10 cellular contexts compared by ENCODE assay signal in genomic region chr14:37599527-37600368, GRCh38. TPM values are rescaled to one million over a fixed set of nuclear protein-coding genes. Genes with fewer than 3 reads are reported as not detected.
DNase-seq lines count a peak whose midpoint lies in the region; ATAC-seq and TF ChIP-seq lines count a peak whose summit lies in the region.
"Had no signal": no experiment of that assay in that cellular context is flagged by ENCODE, and none has a peak within 500 bp of the region (broad histone marks: within the 10 kb centered on the region; RNA-seq: fewer than 3 reads in every experiment).

No MANE protein-coding gene starts in this region.

- H3K9me3 ChIP-seq in aorta (ENCODE audit: control insufficient read depth, low read length): peaks cover 2% of the 10 kb centered on the region

- H3K4me3 Mint-ChIP-seq in activated T-helper 17 cell treated with anti-CD3 and anti-CD28 coated beads, Interleukin-2, amount 50 U/mL, for 72 hours: peak overlapping the region; percentile 12
- H3K4me3 Mint-ChIP-seq in mesothelial cell of epicardium: peak overlapping the region; percentile 70

- no peaks in the 10 kb centered on the region for H3K4me1 ChIP-seq in aorta (ENCODE audit: control insufficient read depth in 1 of 2, insufficient read depth in 2 of 2, low read length in 2 of 2)

- peaks cover 44% of the 10 kb centered on the region for H3K27me3 Mint-ChIP-seq in activated T-helper 17 cell treated with anti-CD3 and anti-CD28 coated beads, Interleukin-2, amount 50 U/mL, for 72 hours
- H3K27me3 Mint-ChIP-seq in mesothelial cell of epicardium (ENCODE audit: low read depth): peaks cover 93% of the 10 kb centered on the region

- H3K4me3 ChIP-seq in AG10803 (ENCODE audit: low read length) (0 out of 2 replicates have a peak overlapping the region, but pooled peaks have one; percentile 20), aorta (ENCODE audit: low read length in 2 of 2) (no peak overlapping the region)

- H3K36me3 Mint-ChIP-seq in activated T-helper 17 cell treated with anti-CD3 and anti-CD28 coated beads, Interleukin-2, amount 50 U/mL, for 72 hours (ENCODE audit: low read depth): peaks cover 18% of the 10 kb centered on the region
- no peaks in the 10 kb centered on the region for H3K36me3 Mint-ChIP-seq in mesothelial cell of epicardium

- peaks cover 4% of the 10 kb centered on the region for H3K4me1 Mint-ChIP-seq in activated T-helper 17 cell treated with anti-CD3 and anti-CD28 coated beads, Interleukin-2, amount 50 U/mL, for 72 hours
- H3K4me1 Mint-ChIP-seq in mesothelial cell of epicardium: peaks cover 26% of the 10 kb centered on the region

- TF ChIP-seq CTCF in AG10803 (conservative IDR thresholded peaks at IDR 0.05; ENCODE audit: low read length) (no peak), mesothelial cell of epicardium (IDR thresholded peaks at IDR 0.05; ENCODE audit: unreplicated experiment) (no peak)

- no peak for DNase-seq in AG10803 (ENCODE audit: low read depth)
- peak; percentile 3 for DNase-seq in LoVo (ENCODE audit: low spot score)
- no peak for DNase-seq in mesothelial cell of epicardium (ENCODE audit: low spot score in 2 of 2, unreplicated experiment in 2 of 2)
- no peak for DNase-seq in hepatic stellate cell (ENCODE audit: low spot score)
- no peak for DNase-seq in aorta
- DNase-seq: activated effector memory CD4-positive, alpha-beta T cell treated with anti-CD3 and anti-CD28 coated beads, Interleukin-2, amount 50 U/mL, for 16 hours; SIG-M5 had no signal

- intact Hi-C loops in aorta (cut with DNase I): loop anchor here (10.0 kb wide), 2 partner anchors 355 to 935 kb away; partner anchors contain the start of gene PAX9 (in 1 of the 2)

- ATAC-seq in activated T-helper 17 cell treated with anti-CD3 and anti-CD28 coated beads, Interleukin-2, amount 50 U/mL, for 72 hours (replicated peaks): no peak
- no peak for ATAC-seq in HG03135 (IDR thresholded peaks at IDR 0.05; ENCODE audit: unreplicated experiment)
- ATAC-seq in HG02981 (IDR thresholded peaks at IDR 0.05; ENCODE audit: unreplicated experiment): no peak
- ATAC-seq in aorta (ENCODE audit: low FRiP score): no peak

- no peak overlapping the region for H3K27ac Mint-ChIP-seq in activated T-helper 17 cell treated with anti-CD3 and anti-CD28 coated beads, Interleukin-2, amount 50 U/mL, for 72 hours
- H3K27ac Mint-ChIP-seq in mesothelial cell of epicardium: no peak overlapping the region

- no peak overlapping the region for H3K27ac ChIP-seq in aorta (ENCODE audit: low read depth in 1 of 2, low read length in 2 of 2)

- peaks cover 3% of the 10 kb centered on the region for H3K9me3 Mint-ChIP-seq in activated T-helper 17 cell treated with anti-CD3 and anti-CD28 coated beads, Interleukin-2, amount 50 U/mL, for 72 hours
- H3K9me3 Mint-ChIP-seq in mesothelial cell of epicardium: no peaks in the 10 kb centered on the region

- no peaks in the 10 kb centered on the region for H3K36me3 ChIP-seq in aorta (ENCODE audit: control insufficient read depth in 1 of 2, insufficient read depth in 2 of 2, low read length in 1 of 2)

- 4 to 5% methylated on average over 56 to 57 of the region's 57 CpGs for WGBS in aorta, 2 donors

- peaks cover 0 to 8% of the 10 kb centered on the region in 2 donors for H3K27me3 ChIP-seq in aorta (ENCODE audit: control insufficient read depth in 1 of 2, insufficient read depth in 2 of 2, low read length in 1 of 2)

RNA-seq across cellular contexts. Expression of gene TTC6, which starts 4.3 kb away (rescaled TPM):
- total RNA-seq in activated T-helper 17 cell treated with anti-CD3 and anti-CD28 coated beads, Interleukin-2, amount 50 U/mL, for 72 hours: not detected
- total RNA-seq in mesothelial cell of epicardium (2.7 to 3.5 TPM (median 2.8 TPM) in 3 replicates), aorta (not detected)
- not detected for polyA plus RNA-seq in aorta

RNA-seq across cellular contexts. Expression of gene FOXA1, which starts 4.7 kb away (rescaled TPM):
- total RNA-seq in activated T-helper 17 cell treated with anti-CD3 and anti-CD28 coated beads, Interleukin-2, amount 50 U/mL, for 72 hours: under 1 TPM in 1 of 2 donors, not detected in 1; 0.21 TPM
- total RNA-seq in mesothelial cell of epicardium: 19.3 to 21.8 TPM (median 19.7 TPM) in 3 replicates
- total RNA-seq in aorta: not detected
- 1 to 10 TPM in 1 of 2 donors, not detected in 1; 1.4 TPM for polyA plus RNA-seq in aorta

Comparison
In these comparisons a context has a peak if more than half of its experiments do, and no peak if none do; other contexts are left out.
1. RNA of gene FOXA1, which starts 4.7 kb away (total RNA-seq): 19.3 to 21.8 TPM in mesothelial cell of epicardium; 0.21 TPM in activated T-helper 17 cell treated with anti-CD3 and anti-CD28 coated beads, Interleukin-2, amount 50 U/mL, for 72 hours and not detected in aorta; every median in the first group is over 10 times any median in the second.